1 cellular context compared by ENCODE assay signal in the genomic region with DNA sequence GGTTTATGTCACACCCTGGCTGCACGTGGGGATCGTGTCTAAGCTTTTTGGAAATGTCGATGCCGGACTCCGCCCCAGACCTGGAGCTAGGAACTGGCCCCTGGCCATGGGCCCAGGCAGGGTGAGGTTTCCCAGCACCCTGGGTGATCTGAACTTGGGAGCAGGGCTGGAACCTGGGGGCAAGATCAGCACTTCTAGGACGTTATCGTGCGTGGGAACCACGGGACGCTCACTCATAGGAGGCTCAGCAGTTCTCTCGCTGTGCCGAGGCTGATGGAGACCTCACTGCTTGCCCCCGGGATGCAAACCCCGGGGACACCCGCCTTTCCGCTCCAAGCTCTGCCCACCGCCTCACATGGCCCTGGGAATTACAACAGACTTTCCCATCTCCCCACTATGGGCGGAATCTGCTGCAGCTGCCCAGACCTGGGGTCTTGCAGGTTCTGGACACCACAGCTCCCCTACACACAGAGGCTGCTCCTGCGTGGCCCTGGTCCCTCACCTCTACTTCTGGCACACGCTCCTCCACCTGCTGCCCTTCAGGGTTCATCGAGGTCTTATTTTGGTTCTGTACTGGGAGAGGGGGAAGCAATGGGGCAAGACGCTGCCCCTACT.
TF ChIP-seq lines count a peak whose summit lies in the region.

No MANE protein-coding gene starts in this region.

TF ChIP-seq in H1, 55 proteins besides CTCF, POLR2A, EP300 and RAD21:
- no peak for TF ChIP-seq SIRT6 (IDR thresholded peaks at IDR 0.05; ENCODE audit: low read length)
- TF ChIP-seq SP2 (IDR thresholded peaks at IDR 0.05; ENCODE audit: low read length) = no peak
- TF ChIP-seq TAF1 (IDR thresholded peaks at IDR 0.05; ENCODE audit: low read depth, low read length) = no peak
- no peak for TF ChIP-seq MAFK (IDR thresholded peaks at IDR 0.05; ENCODE audit: low read depth, low read length)
- TF ChIP-seq SUZ12 (IDR thresholded peaks at IDR 0.05; ENCODE audit: low read length) = no peak
- TF ChIP-seq, protein P1, sequence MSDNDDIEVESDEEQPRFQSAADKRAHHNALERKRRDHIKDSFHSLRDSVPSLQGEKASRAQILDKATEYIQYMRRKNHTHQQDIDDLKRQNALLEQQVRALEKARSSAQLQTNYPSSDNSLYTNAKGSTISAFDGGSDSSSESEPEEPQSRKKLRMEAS (IDR thresholded peaks at IDR 0.05) = no peak
- no peak for TF ChIP-seq SRF (IDR thresholded peaks at IDR 0.05; ENCODE audit: low read depth, low read length)
- no peak for TF ChIP-seq CBX5 (IDR thresholded peaks at IDR 0.05; ENCODE audit: low read depth, low read length)
- TF ChIP-seq ZNF274 (IDR thresholded peaks at IDR 0.05; ENCODE audit: borderline replicate concordance, extremely low read depth, low read length) = no peak
- TF ChIP-seq, protein P2, sequence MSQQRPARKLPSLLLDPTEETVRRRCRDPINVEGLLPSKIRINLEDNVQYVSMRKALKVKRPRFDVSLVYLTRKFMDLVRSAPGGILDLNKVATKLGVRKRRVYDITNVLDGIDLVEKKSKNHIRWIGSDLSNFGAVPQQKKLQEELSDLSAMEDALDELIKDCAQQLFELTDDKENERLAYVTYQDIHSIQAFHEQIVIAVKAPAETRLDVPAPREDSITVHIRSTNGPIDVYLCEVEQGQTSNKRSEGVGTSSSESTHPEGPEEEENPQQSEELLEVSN (IDR thresholded peaks at IDR 0.05) = no peak
- TF ChIP-seq BRCA1 (IDR thresholded peaks at IDR 0.05; ENCODE audit: low read depth, low read length) = no peak
- no peak for TF ChIP-seq HDAC6 (IDR thresholded peaks at IDR 0.05; ENCODE audit: low read depth, low read length)
- TF ChIP-seq, protein P3, sequence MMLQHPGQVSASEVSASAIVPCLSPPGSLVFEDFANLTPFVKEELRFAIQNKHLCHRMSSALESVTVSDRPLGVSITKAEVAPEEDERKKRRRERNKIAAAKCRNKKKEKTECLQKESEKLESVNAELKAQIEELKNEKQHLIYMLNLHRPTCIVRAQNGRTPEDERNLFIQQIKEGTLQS (IDR thresholded peaks at IDR 0.05; ENCODE audit: insufficient read depth, low read depth, low read length) = no peak
- no peak for TF ChIP-seq JUND (IDR thresholded peaks at IDR 0.05; ENCODE audit: low read length)
- no peak for TF ChIP-seq CHD2 (IDR thresholded peaks at IDR 0.05; ENCODE audit: low read length)
- TF ChIP-seq CREB1 (IDR thresholded peaks at IDR 0.05) = no peak
- TF ChIP-seq SIN3A (conservative IDR thresholded peaks at IDR 0.05 in 1 of 2, IDR thresholded peaks at IDR 0.05 in 1 of 2; ENCODE audit: low read depth in 1 of 2, low read length in 2 of 2) = no peak
- no peak for TF ChIP-seq RXRA (IDR thresholded peaks at IDR 0.05; ENCODE audit: insufficient read depth, low read depth, low read length)
- TF ChIP-seq, protein P4, sequence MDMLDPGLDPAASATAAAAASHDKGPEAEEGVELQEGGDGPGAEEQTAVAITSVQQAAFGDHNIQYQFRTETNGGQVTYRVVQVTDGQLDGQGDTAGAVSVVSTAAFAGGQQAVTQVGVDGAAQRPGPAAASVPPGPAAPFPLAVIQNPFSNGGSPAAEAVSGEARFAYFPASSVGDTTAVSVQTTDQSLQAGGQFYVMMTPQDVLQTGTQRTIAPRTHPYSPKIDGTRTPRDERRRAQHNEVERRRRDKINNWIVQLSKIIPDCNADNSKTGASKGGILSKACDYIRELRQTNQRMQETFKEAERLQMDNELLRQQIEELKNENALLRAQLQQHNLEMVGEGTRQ (IDR thresholded peaks at IDR 0.05; ENCODE audit: low read length) = no peak
